ENCODE assay signal across 16 cellular contexts in genomic region chr21:44694776-44695175, GRCh38. TPM values are rescaled to one million over a fixed set of nuclear protein-coding genes. Genes with fewer than 3 reads are reported as not detected.
DNase-seq lines count a peak whose midpoint lies in the region; ATAC-seq and TF ChIP-seq lines count a peak whose summit lies in the region.
"Had no signal": no experiment of that assay in that cellular context is flagged by ENCODE, and none has a peak within 500 bp of the region (broad histone marks: within the 10 kb centered on the region; RNA-seq: fewer than 3 reads in every experiment).

No MANE protein-coding gene starts in this region.

- H3K4me3 ChIP-seq in esophagus muscularis mucosa: no peak overlapping the region
- H3K4me3 ChIP-seq: PC-9 had no signal

- no peak for TF ChIP-seq EP300 in esophagus muscularis mucosa (IDR thresholded peaks at IDR 0.05)

- no peaks in the 10 kb centered on the region for H3K4me1 ChIP-seq in esophagus muscularis mucosa

- no peak overlapping the region for H3K27ac Mint-ChIP-seq in natural killer cell treated with Interleukin-12 subunit alpha and Interleukin-12 subunit beta and Interleukin-15 and Interleukin-18, amount 100 ng/mL, for 72 hours
- H3K27ac Mint-ChIP-seq in natural killer cell: no peak overlapping the region
- H3K27ac Mint-ChIP-seq: CD14-positive monocyte had no signal

- no peak for ATAC-seq in natural killer cell treated with Interleukin-12 subunit alpha and Interleukin-12 subunit beta and Interleukin-15 and Interleukin-18, amount 100 ng/mL, for 72 hours
- no peak for ATAC-seq in natural killer cell

- peaks cover 8% of the 10 kb centered on the region for H3K36me3 Mint-ChIP-seq in natural killer cell treated with Interleukin-12 subunit alpha and Interleukin-12 subunit beta and Interleukin-15 and Interleukin-18, amount 100 ng/mL, for 72 hours
- H3K36me3 Mint-ChIP-seq in natural killer cell: peaks cover 12% of the 10 kb centered on the region
- H3K36me3 Mint-ChIP-seq: CD14-positive monocyte had no signal

- intact Hi-C loops in natural killer cell (cut with micrococcal nuclease): no loop called here
- intact Hi-C loops in esophagus muscularis mucosa (cut with DNase I): no loop called here

- peaks cover 0 to 52% (median 4%) of the 10 kb centered on the region in 4 donors for H3K27me3 ChIP-seq in esophagus muscularis mucosa

- DNase-seq in natural killer cell treated with Interleukin-12 subunit alpha and Interleukin-12 subunit beta and Interleukin-15 and Interleukin-18, amount 100 ng/mL, for 72 hours (ENCODE audit: low spot score): peak; percentile 49
- DNase-seq in natural killer cell (no peak), esophagus muscularis mucosa (ENCODE audit: extremely low spot score) (peak; percentile 90), NCI-H1048 (lab: John Stamatoyannopoulos, UW) (no peak), COLO829 (ENCODE audit: low spot score) (no peak)
- DNase-seq: ACHN, AML-193, DMS53, NCI-H1105, NCI-H1694, NCI-H524, PC-9 had no signal

- no peak for TF ChIP-seq POLR2A in esophagus muscularis mucosa (IDR thresholded peaks at IDR 0.05; ENCODE audit: low read depth)

- H3K27me3 Mint-ChIP-seq in natural killer cell treated with Interleukin-12 subunit alpha and Interleukin-12 subunit beta and Interleukin-15 and Interleukin-18, amount 100 ng/mL, for 72 hours: peaks cover 49 to 59% of the 10 kb centered on the region in 2 donors
- H3K27me3 Mint-ChIP-seq in natural killer cell (ENCODE audit: low read depth in 2 of 2): peaks cover 44 to 75% of the 10 kb centered on the region in 2 donors

- H3K9me3 Mint-ChIP-seq in natural killer cell treated with Interleukin-12 subunit alpha and Interleukin-12 subunit beta and Interleukin-15 and Interleukin-18, amount 100 ng/mL, for 72 hours: no peaks in the 10 kb centered on the region
- H3K9me3 Mint-ChIP-seq in natural killer cell: peaks cover 0 to 6% of the 10 kb centered on the region in 2 donors

- 69% methylated on average over 11 of the region's 11 CpGs for WGBS in esophagus muscularis mucosa

- H3K27ac ChIP-seq in esophagus muscularis mucosa (replicated peaks in 1 of 4): no peak overlapping the region
- H3K27ac ChIP-seq: PC-9 had no signal

- no peak for TF ChIP-seq CTCF in natural killer cell (IDR thresholded peaks at IDR 0.05)
- no peak for TF ChIP-seq CTCF in esophagus muscularis mucosa (IDR thresholded peaks at IDR 0.05)

- H3K36me3 ChIP-seq in esophagus muscularis mucosa: no peaks in the 10 kb centered on the region

- H3K4me1 Mint-ChIP-seq in natural killer cell treated with Interleukin-12 subunit alpha and Interleukin-12 subunit beta and Interleukin-15 and Interleukin-18, amount 100 ng/mL, for 72 hours (ENCODE audit: low read depth in 2 of 2): peaks cover 0 to 11% of the 10 kb centered on the region in 2 donors
- peaks cover 0 to 17% of the 10 kb centered on the region in 2 donors for H3K4me1 Mint-ChIP-seq in natural killer cell
- H3K4me1 Mint-ChIP-seq: CD14-positive monocyte had no signal

- H3K9me3 ChIP-seq in esophagus muscularis mucosa: peaks cover 0 to 26% (median 14%) of the 10 kb centered on the region in 4 donors

- H3K4me3 Mint-ChIP-seq in natural killer cell treated with Interleukin-12 subunit alpha and Interleukin-12 subunit beta and Interleukin-15 and Interleukin-18, amount 100 ng/mL, for 72 hours: no peak overlapping the region
- no peak overlapping the region for H3K4me3 Mint-ChIP-seq in natural killer cell
- H3K4me3 Mint-ChIP-seq: CD14-positive monocyte had no signal

RNA-seq across cellular contexts. Expression of gene KRTAP10-12, which starts 2.2 kb away (rescaled TPM):
- total RNA-seq in natural killer cell treated with Interleukin-12 subunit alpha and Interleukin-12 subunit beta and Interleukin-15 and Interleukin-18, amount 100 ng/mL, for 72 hours: not detected
- total RNA-seq in natural killer cell (not detected), esophagus muscularis mucosa (not detected)
- total RNA-seq: H4, MCF 10A, PC-9, SK-MEL-5 had no signal

RNA-seq across cellular contexts. Expression of gene KRTAP12-1, which starts 12.8 kb away (rescaled TPM):
- total RNA-seq in natural killer cell treated with Interleukin-12 subunit alpha and Interleukin-12 subunit beta and Interleukin-15 and Interleukin-18, amount 100 ng/mL, for 72 hours: not detected
- total RNA-seq in natural killer cell: not detected
- total RNA-seq in esophagus muscularis mucosa: not detected
- total RNA-seq: H4, MCF 10A, PC-9, SK-MEL-5 had no signal

RNA-seq across cellular contexts. Expression of gene TSPEAR, which starts 16.6 kb away (rescaled TPM):
- total RNA-seq in natural killer cell treated with Interleukin-12 subunit alpha and Interleukin-12 subunit beta and Interleukin-15 and Interleukin-18, amount 100 ng/mL, for 72 hours: not detected
- total RNA-seq in natural killer cell (not detected), esophagus muscularis mucosa (under 1 TPM in 2 of 4 donors, not detected in 2; under 0.01 to 0.23 TPM)
- total RNA-seq: MCF 10A, PC-9, SK-MEL-5 had no signal

RNA-seq across cellular contexts. Expression of gene KRTAP12-2, which starts 28.0 kb away (rescaled TPM):
- total RNA-seq in natural killer cell treated with Interleukin-12 subunit alpha and Interleukin-12 subunit beta and Interleukin-15 and Interleukin-18, amount 100 ng/mL, for 72 hours: not detected
- total RNA-seq in natural killer cell (not detected), esophagus muscularis mucosa (not detected)
- total RNA-seq: H4, MCF 10A, PC-9, SK-MEL-5 had no signal

RNA-seq across cellular contexts. Expression of gene KRTAP12-3, which starts 37.0 kb away (rescaled TPM):
- not detected for total RNA-seq in natural killer cell treated with Interleukin-12 subunit alpha and Interleukin-12 subunit beta and Interleukin-15 and Interleukin-18, amount 100 ng/mL, for 72 hours
- 1 to 10 TPM in 2 of 3 donors, not detected in 1; 1.0 to 1.1 TPM for total RNA-seq in natural killer cell
- total RNA-seq in esophagus muscularis mucosa: not detected
- total RNA-seq: H4, MCF 10A, PC-9, SK-MEL-5 had no signal

Comparison
In these comparisons a context has a peak if more than half of its experiments do, and no peak if none do; other contexts are left out.
1. DNase-seq: peak in natural killer cell treated with Interleukin-12 subunit alpha and Interleukin-12 subunit beta and Interleukin-15 and Interleukin-18, amount 100 ng/mL, for 72 hours (single experiment) and esophagus muscularis mucosa (single experiment); none in natural killer cell (single experiment), NCI-H1048 (single experiment) and COLO829 (single experiment).